In genomic region chr5:13591621-13592020, GRCh38 we compare ENCODE assay signal across 11 cellular contexts.
DNase-seq lines count a peak whose midpoint lies in the region; ATAC-seq, FAIRE-seq and TF ChIP-seq lines count a peak whose summit lies in the region.
"Had no signal": no experiment of that assay in that cellular context is flagged by ENCODE, and none has a peak within 500 bp of the region (broad histone marks: within the 10 kb centered on the region; RNA-seq: fewer than 3 reads in every experiment).

No MANE protein-coding gene starts in this region.

- H3F3A ChIP-seq in neural progenitor cell (ENCODE audit: low read depth) = no peaks in the 10 kb centered on the region

- H3K4me3 ChIP-seq in epithelial cell of esophagus (ENCODE audit: low read length) (no peak overlapping the region), small intestine (ENCODE audit: low read depth in 1 of 2, low read length in 2 of 2) (no peak overlapping the region), neural progenitor cell (no peak overlapping the region)
- H3K4me3 ChIP-seq: cardiac muscle cell had no signal

- peak overlapping the region; percentile 72 for H3K27ac Mint-ChIP-seq in HFFc6
- no peak overlapping the region for H3K27ac Mint-ChIP-seq in neural progenitor cell

- H3K4me1 Mint-ChIP-seq in HFFc6 (ENCODE audit: low read depth) = peaks cover 37% of the 10 kb centered on the region
- H3K4me1 Mint-ChIP-seq in neural progenitor cell = peaks cover 3% of the 10 kb centered on the region

- H3K36me3 ChIP-seq in small intestine (ENCODE audit: control insufficient read depth in 2 of 2, insufficient read depth in 2 of 2, low read length in 2 of 2) = no peaks in the 10 kb centered on the region
- H3K36me3 ChIP-seq in neural progenitor cell = no peaks in the 10 kb centered on the region
- H3K36me3 ChIP-seq: cardiac muscle cell had no signal

- no peak overlapping the region for H3K9ac ChIP-seq in neural progenitor cell

- peaks cover 13% of the 10 kb centered on the region for H3K9me3 Mint-ChIP-seq in HFFc6
- no peaks in the 10 kb centered on the region for H3K9me3 Mint-ChIP-seq in neural progenitor cell

- H3K4me2 ChIP-seq in neural progenitor cell = no peak overlapping the region

- H3K27ac ChIP-seq in small intestine (ENCODE audit: low read depth in 1 of 2, low read length in 1 of 2) (no peak overlapping the region), neural progenitor cell (no peak overlapping the region)
- H3K27ac ChIP-seq: cardiac muscle cell had no signal

- ATAC-seq in Right ventricle myocardium superior (ENCODE audit: poor library complexity) (no peak), GM21526 (IDR thresholded peaks at IDR 0.05; ENCODE audit: low FRiP score, unreplicated experiment) (no peak)

- WGBS in small intestine, 3 donors = 57 to 80% (median 64%) methylated on average over 1 of the region's 1 CpG

- H3K4me3 Mint-ChIP-seq in HFFc6 (peak overlapping the region; percentile 22; the same call in 1 of the 2 replicates), neural progenitor cell (no peak overlapping the region)

- no peak overlapping the region for H2AFZ ChIP-seq in neural progenitor cell (replicated peaks)

- peak; percentile 80 for DNase-seq in HFFc6
- DNase-seq in RKO (ENCODE audit: low spot score) = peak; percentile 57
- DNase-seq in epithelial cell of esophagus (ENCODE audit: low read depth) = peak; percentile 90
- peak; percentile 31 for DNase-seq in small intestine
- DNase-seq in Right ventricle myocardium superior = no peak
- no peak for DNase-seq in neural progenitor cell (ENCODE audit: low spot score)
- no peak for DNase-seq in NAMALWA (ENCODE audit: low spot score)
- DNase-seq: GDM1, head of caudate nucleus had no signal

- TF ChIP-seq CTCF in HFFc6 (IDR thresholded peaks at IDR 0.05) (no peak), epithelial cell of esophagus (IDR thresholded peaks at IDR 0.05; ENCODE audit: insufficient read depth, low read depth, low read length, missing control alignments) (no peak), neural progenitor cell (IDR thresholded peaks at IDR 0.05) (no peak)

- intact Hi-C loops in Right ventricle myocardium superior (cut with DNase I) = no loop called here

- no peaks in the 10 kb centered on the region for H3K79me2 ChIP-seq in neural progenitor cell (ENCODE audit: low read depth)

- H3K36me3 Mint-ChIP-seq in HFFc6 (ENCODE audit: low read depth) (peaks cover 13% of the 10 kb centered on the region), neural progenitor cell (no peaks in the 10 kb centered on the region)

- no peak for FAIRE-seq in small intestine (lab: Jason Lieb, UNC)

- no peaks in the 10 kb centered on the region for H4K20me1 ChIP-seq in neural progenitor cell (ENCODE audit: low read depth)

- H3K27me3 Mint-ChIP-seq in HFFc6 (ENCODE audit: insufficient read depth) (no peaks in the 10 kb centered on the region; the same call in 1 of the 2 replicates), neural progenitor cell (ENCODE audit: insufficient read depth, low read depth) (no peaks in the 10 kb centered on the region)

- peaks cover 1% of the 10 kb centered on the region for H3K9me3 ChIP-seq in small intestine (ENCODE audit: control insufficient read depth, low read depth)
- H3K9me3 ChIP-seq in neural progenitor cell (ENCODE audit: low read depth) = no peaks in the 10 kb centered on the region

- H3K4me1 ChIP-seq in small intestine (ENCODE audit: control insufficient read depth in 2 of 2, insufficient read depth in 1 of 2, low read depth in 1 of 2, low read length in 1 of 2) (no peaks in the 10 kb centered on the region), neural progenitor cell (peaks cover 4% of the 10 kb centered on the region)

- H3K27me3 ChIP-seq in small intestine (ENCODE audit: control insufficient read depth in 2 of 2, insufficient read depth in 2 of 2, low read length in 2 of 2) (no peaks in the 10 kb centered on the region), neural progenitor cell (no peaks in the 10 kb centered on the region)
- H3K27me3 ChIP-seq: cardiac muscle cell had no signal

Comparison
In these comparisons a context has a peak if more than half of its experiments do, and no peak if none do; other contexts are left out.
1. DNase-seq: peak in HFFc6 (single experiment), RKO (single experiment), epithelial cell of esophagus (single experiment) and small intestine (single experiment); none in Right ventricle myocardium superior (single experiment), neural progenitor cell (single experiment) and NAMALWA (single experiment).